Comparison of ENCODE assay signal across 19 cellular contexts in genomic region chr1:96073100-96073499, GRCh38.
"Had no signal": no experiment of that assay in that cellular context is flagged by ENCODE, and none has a peak within 500 bp of the region (broad histone marks: within the 10 kb centered on the region; RNA-seq: fewer than 3 reads in every experiment).

No MANE protein-coding gene starts in this region.

- ATAC-seq: activated T-cell treated with anti-CD3 and anti-CD28 coated beads, Interleukin-2, amount 50 U/mL, for 4 hours; effector memory CD8-positive, alpha-beta T cell; gastrocnemius medialis; heart right ventricle; left lobe of liver; psoas muscle; sciatic nerve; stimulated activated memory B cell treated with anti-CD40 and anti-IgM and Interleukin-4, amounts not matched to agents 10 μg/mL and 1 μg/mL and 100 μg/mL, for 72 hours had no signal

- H3K27ac Mint-ChIP-seq: activated naive CD8-positive, alpha-beta T cell; dendritic cell treated with granulocyte-macrophage colony-stimulating factor and Interleukin-4, amounts not matched to agents 40 ng/mL and 50 ng/mL, for 4 days; effector memory CD8-positive, alpha-beta T cell; nephron; stimulated activated memory B cell treated with anti-CD40 and anti-IgM and Interleukin-4, amounts not matched to agents 10 μg/mL and 1 μg/mL and 100 μg/mL, for 72 hours had no signal

- H3K4me3 Mint-ChIP-seq: activated naive CD8-positive, alpha-beta T cell; activated T-cell treated with anti-CD3 and anti-CD28 coated beads, Interleukin-2, amount 50 U/mL, for 4 hours; dendritic cell treated with granulocyte-macrophage colony-stimulating factor and Interleukin-4, amounts not matched to agents 40 ng/mL and 50 ng/mL, for 4 days; effector memory CD8-positive, alpha-beta T cell; nephron; stimulated activated memory B cell treated with anti-CD40 and anti-IgM and Interleukin-4, amounts not matched to agents 10 μg/mL and 1 μg/mL and 100 μg/mL, for 72 hours had no signal

- H3K27me3 Mint-ChIP-seq: activated naive CD8-positive, alpha-beta T cell; dendritic cell treated with granulocyte-macrophage colony-stimulating factor and Interleukin-4, amounts not matched to agents 40 ng/mL and 50 ng/mL, for 4 days; effector memory CD8-positive, alpha-beta T cell; stimulated activated memory B cell treated with anti-CD40 and anti-IgM and Interleukin-4, amounts not matched to agents 10 μg/mL and 1 μg/mL and 100 μg/mL, for 72 hours had no signal

- H3K36me3 Mint-ChIP-seq: activated naive CD8-positive, alpha-beta T cell; stimulated activated memory B cell treated with anti-CD40 and anti-IgM and Interleukin-4, amounts not matched to agents 10 μg/mL and 1 μg/mL and 100 μg/mL, for 72 hours had no signal

- DNase-seq: activated CD4-positive, alpha-beta T cell treated with anti-CD3 and anti-CD28 coated beads for 1 hour; activated CD4-positive, alpha-beta T cell treated with anti-CD3 and anti-CD28 coated beads, Interleukin-2, amount 50 U/mL, for 48 hours; activated gamma-delta T cell; activated T-cell treated with anti-CD3 and anti-CD28 coated beads, Interleukin-2, amount 50 U/mL, for 4 hours; anterior cingulate cortex; cerebellar nuclear complex; effector memory CD8-positive, alpha-beta T cell; gastrocnemius medialis; heart right ventricle; psoas muscle; spleen; stimulated activated CD4-positive, alpha-beta T cell treated with anti-CD3 and anti-CD28 coated beads, Interleukin-1b, Interleukin-23, amount 100 ng/mL, for 48 hours; substantia nigra had no signal

- H3K9me3 Mint-ChIP-seq: nephron had no signal

- H3K4me1 Mint-ChIP-seq: nephron; stimulated activated memory B cell treated with anti-CD40 and anti-IgM and Interleukin-4, amounts not matched to agents 10 μg/mL and 1 μg/mL and 100 μg/mL, for 72 hours had no signal
